In genomic region chr7:55965805-55966421, GRCh38 we compare ENCODE assay signal across 8 cellular contexts. TPM values are rescaled to one million over a fixed set of nuclear protein-coding genes. Genes with fewer than 3 reads are reported as not detected.
DNase-seq lines count a peak whose midpoint lies in the region; ATAC-seq and TF ChIP-seq lines count a peak whose summit lies in the region.

No MANE protein-coding gene starts in this region.

- H3K27me3 Mint-ChIP-seq in activated B cell treated with CpG ODN at 0.5 μM for 24 hours (no peaks in the 10 kb centered on the region), glutamatergic neuron (ENCODE audit: unreplicated experiment) (peaks cover 18% of the 10 kb centered on the region), endothelial cell (ENCODE audit: unreplicated experiment) (peaks cover 2% of the 10 kb centered on the region)

- peak overlapping the region; percentile 98 for H3K4me2 ChIP-seq in skeletal muscle satellite cell (ENCODE audit: low read length)

- DNase-seq in HCEC 1CT (peak; percentile 48), activated B cell treated with CpG ODN at 0.5 μM for 24 hours (no peak), glutamatergic neuron (no peak), endothelial cell (ENCODE audit: low spot score) (no peak), activated gamma-delta T cell (lab: John Stamatoyannopoulos, UW) (no peak)

- TF ChIP-seq CTCF in activated B cell treated with CpG ODN at 0.5 μM for 24 hours (IDR thresholded peaks at IDR 0.05) (no peak), glutamatergic neuron (IDR thresholded peaks at IDR 0.05; ENCODE audit: partially characterized antibody, unreplicated experiment) (no peak), endothelial cell (IDR thresholded peaks at IDR 0.05; ENCODE audit: unreplicated experiment) (no peak)

- no peak overlapping the region for H3K9ac ChIP-seq in skeletal muscle satellite cell (ENCODE audit: low read depth, low read length)

- peak overlapping the region; percentile 92 for H3K4me3 ChIP-seq in skeletal muscle satellite cell (ENCODE audit: low read length)

- H3K27me3 ChIP-seq in skeletal muscle satellite cell (ENCODE audit: control insufficient read depth, insufficient read depth, low read length): no peaks in the 10 kb centered on the region

- H3K36me3 Mint-ChIP-seq in activated B cell treated with CpG ODN at 0.5 μM for 24 hours (ENCODE audit: low read depth): peaks cover 22% of the 10 kb centered on the region
- peaks cover 7% of the 10 kb centered on the region for H3K36me3 Mint-ChIP-seq in glutamatergic neuron (ENCODE audit: unreplicated experiment)
- H3K36me3 Mint-ChIP-seq in endothelial cell (ENCODE audit: low read depth, unreplicated experiment): no peaks in the 10 kb centered on the region

- intact Hi-C loops in activated B cell treated with CpG ODN at 0.5 μM for 24 hours (cut with micrococcal nuclease): loop anchor here (2.0 to 5.0 kb wide), 3 partner anchors 79 to 601 kb away; partner anchors contain the start of genes LANCL2 and ZNF713

- no peak for ATAC-seq in activated B cell treated with CpG ODN at 0.5 μM for 24 hours (ENCODE audit: low read depth)
- ATAC-seq in GM19455 (IDR thresholded peaks at IDR 0.05; ENCODE audit: unreplicated experiment): no peak
- no peak for ATAC-seq in HG03196 (IDR thresholded peaks at IDR 0.05; ENCODE audit: unreplicated experiment)

- POLR2A ChIA-PET in activated B cell treated with CpG ODN at 0.5 μM for 24 hours (lab: Charles Lee): interaction anchor here (0.7 to 2.3 kb wide), 3 partner anchors 85 to 600 kb away, joined by 3 to 10 read pairs (median 3); partner anchors contain the start of genes CCT6A, CHCHD2 and PSPH

- H3K9me3 Mint-ChIP-seq in activated B cell treated with CpG ODN at 0.5 μM for 24 hours: no peaks in the 10 kb centered on the region
- peaks cover 8% of the 10 kb centered on the region for H3K9me3 Mint-ChIP-seq in glutamatergic neuron (ENCODE audit: unreplicated experiment)
- no peaks in the 10 kb centered on the region for H3K9me3 Mint-ChIP-seq in endothelial cell (ENCODE audit: unreplicated experiment)

- peaks cover 10% of the 10 kb centered on the region for H3K36me3 ChIP-seq in skeletal muscle satellite cell (ENCODE audit: insufficient read depth, low read length)

- H3K27ac Mint-ChIP-seq in activated B cell treated with CpG ODN at 0.5 μM for 24 hours (peak overlapping the region; percentile 46), glutamatergic neuron (ENCODE audit: unreplicated experiment) (no peak overlapping the region), endothelial cell (ENCODE audit: unreplicated experiment) (no peak overlapping the region)

- H3K4me1 Mint-ChIP-seq in activated B cell treated with CpG ODN at 0.5 μM for 24 hours: peaks cover 29% of the 10 kb centered on the region
- H3K4me1 Mint-ChIP-seq in glutamatergic neuron (ENCODE audit: low read depth, unreplicated experiment): peaks cover 10% of the 10 kb centered on the region
- peaks cover 6% of the 10 kb centered on the region for H3K4me1 Mint-ChIP-seq in endothelial cell (ENCODE audit: unreplicated experiment)

- CTCF ChIA-PET in activated B cell treated with CpG ODN at 0.5 μM for 24 hours (lab: Charles Lee): no interaction called here

- H3K4me3 Mint-ChIP-seq in activated B cell treated with CpG ODN at 0.5 μM for 24 hours: peak overlapping the region; percentile 38
- peak overlapping the region; percentile 49 for H3K4me3 Mint-ChIP-seq in glutamatergic neuron (ENCODE audit: unreplicated experiment)
- H3K4me3 Mint-ChIP-seq in endothelial cell (ENCODE audit: unreplicated experiment): no peak overlapping the region

- no peaks in the 10 kb centered on the region for H3K9me3 ChIP-seq in skeletal muscle satellite cell (replicated peaks; ENCODE audit: low read length)

- peaks cover 12% of the 10 kb centered on the region for H3K4me1 ChIP-seq in skeletal muscle satellite cell (ENCODE audit: control insufficient read depth, insufficient read depth, low read length)

RNA-seq across cellular contexts. Expression of gene NIPSNAP2, which starts 1.5 kb away (rescaled TPM):
- 33.7 and 43.8 TPM in 2 replicates for total RNA-seq in activated B cell treated with CpG ODN at 0.5 μM for 24 hours
- total RNA-seq in glutamatergic neuron (ENCODE audit: unreplicated experiment): 39.6 TPM
- total RNA-seq in skeletal muscle satellite cell (2012; rRNA removed): 36.8 and 38.0 TPM in 2 replicates
- total RNA-seq in endothelial cell (ENCODE audit: unreplicated experiment): 39.4 TPM

RNA-seq across cellular contexts. Expression of gene MRPS17, which starts 14.2 kb away (rescaled TPM):
- total RNA-seq in activated B cell treated with CpG ODN at 0.5 μM for 24 hours (16.9 and 20.6 TPM in 2 replicates), glutamatergic neuron (ENCODE audit: unreplicated experiment) (13.4 TPM), endothelial cell (ENCODE audit: unreplicated experiment) (11.7 TPM)
- 14.7 and 16.4 TPM in 2 replicates for total RNA-seq in skeletal muscle satellite cell (2012; rRNA removed)
